26 cellular contexts compared by ENCODE assay signal in the genomic region with DNA sequence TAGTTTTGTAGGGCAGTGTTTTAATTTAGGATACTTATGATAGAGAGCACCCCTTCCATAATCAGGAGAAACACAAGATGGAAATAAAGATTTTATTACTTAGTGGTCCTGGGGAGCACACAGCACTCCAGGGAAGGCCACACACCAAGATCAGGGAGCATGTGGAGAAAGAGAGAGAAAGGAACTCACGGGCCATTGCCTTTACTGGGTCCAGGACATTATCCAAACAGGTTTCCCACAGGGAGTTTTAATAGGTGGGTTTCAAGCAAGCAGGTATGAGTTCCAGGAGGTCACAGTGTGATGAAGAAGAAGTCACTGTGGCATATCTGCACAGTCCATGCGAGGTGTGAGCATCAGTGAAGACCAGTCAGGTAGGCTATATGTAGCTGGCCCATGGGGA. TPM values are rescaled to one million over a fixed set of nuclear protein-coding genes. Genes with fewer than 3 reads are reported as not detected.
DNase-seq lines count a peak whose midpoint lies in the region; ATAC-seq, FAIRE-seq and TF ChIP-seq lines count a peak whose summit lies in the region.
"Had no signal": no experiment of that assay in that cellular context is flagged by ENCODE, and none has a peak within 500 bp of the region (broad histone marks: within the 10 kb centered on the region; RNA-seq: fewer than 3 reads in every experiment).

No MANE protein-coding gene starts in this region.

- H3K4me1 Mint-ChIP-seq in natural killer cell, result peaks cover 44 to 61% of the 10 kb centered on the region in 2 donors
- peaks cover 48 to 62% of the 10 kb centered on the region in 2 donors for H3K4me1 Mint-ChIP-seq in natural killer cell treated with Interleukin-12 subunit alpha and Interleukin-12 subunit beta and Interleukin-15 and Interleukin-18, amount 100 ng/mL, for 72 hours (ENCODE audit: low read depth in 2 of 2)
- peaks cover 54% of the 10 kb centered on the region for H3K4me1 Mint-ChIP-seq in T-helper 17 cell
- H3K4me1 Mint-ChIP-seq in naive B cell, result peaks cover 41 to 61% (median 59%) of the 10 kb centered on the region in 3 donors
- H3K4me1 Mint-ChIP-seq: GM23338 had no signal

- no peak overlapping the region for H3K27ac ChIP-seq in small intestine (ENCODE audit: low read depth in 1 of 2, low read length in 1 of 2)
- H3K27ac ChIP-seq: A549, C4-2B, SK-N-MC had no signal

- H3K27ac Mint-ChIP-seq in natural killer cell, result peak overlapping the region; percentile 33 to 77
- H3K27ac Mint-ChIP-seq in natural killer cell treated with Interleukin-12 subunit alpha and Interleukin-12 subunit beta and Interleukin-15 and Interleukin-18, amount 100 ng/mL, for 72 hours, result no peak overlapping the region
- peak overlapping the region; percentile 71 for H3K27ac Mint-ChIP-seq in T-helper 17 cell
- peak overlapping the region in 5 of 6 donors; percentile 2 to 86 (median 57) for H3K27ac Mint-ChIP-seq in naive B cell
- H3K27ac Mint-ChIP-seq: GM23338, HFFc6 had no signal

- H3K27me3 Mint-ChIP-seq in natural killer cell (ENCODE audit: low read depth in 2 of 2), result no peaks in the 10 kb centered on the region
- no peaks in the 10 kb centered on the region for H3K27me3 Mint-ChIP-seq in natural killer cell treated with Interleukin-12 subunit alpha and Interleukin-12 subunit beta and Interleukin-15 and Interleukin-18, amount 100 ng/mL, for 72 hours
- H3K27me3 Mint-ChIP-seq in T-helper 17 cell, result no peaks in the 10 kb centered on the region
- no peaks in the 10 kb centered on the region for H3K27me3 Mint-ChIP-seq in naive B cell

- H3K36me3 ChIP-seq in small intestine (ENCODE audit: control insufficient read depth in 2 of 2, insufficient read depth in 2 of 2, low read length in 2 of 2), result peaks cover 0 to 2% of the 10 kb centered on the region in 2 donors
- H3K36me3 ChIP-seq: MG63 had no signal

- H3K27me3 ChIP-seq in small intestine (ENCODE audit: control insufficient read depth in 2 of 2, insufficient read depth in 2 of 2, low read length in 2 of 2), result no peaks in the 10 kb centered on the region
- H3K27me3 ChIP-seq: MG63 had no signal

- H3K36me3 Mint-ChIP-seq in natural killer cell, result no peaks in the 10 kb centered on the region
- peaks cover 24% of the 10 kb centered on the region for H3K36me3 Mint-ChIP-seq in natural killer cell treated with Interleukin-12 subunit alpha and Interleukin-12 subunit beta and Interleukin-15 and Interleukin-18, amount 100 ng/mL, for 72 hours
- H3K36me3 Mint-ChIP-seq in T-helper 17 cell (ENCODE audit: low read depth), result peaks cover 12% of the 10 kb centered on the region
- peaks cover 21 to 26% of the 10 kb centered on the region in 2 donors for H3K36me3 Mint-ChIP-seq in naive B cell

- no peak overlapping the region for H3K4me3 ChIP-seq in small intestine (ENCODE audit: low read depth in 1 of 2, low read length in 2 of 2)
- H3K4me3 ChIP-seq: A549, GM23338, MG63, SK-N-MC had no signal

- intact Hi-C loops in natural killer cell (cut with micrococcal nuclease), result no loop called here

- H3K4me1 ChIP-seq in small intestine (ENCODE audit: control insufficient read depth in 2 of 2, insufficient read depth in 1 of 2, low read depth in 1 of 2, low read length in 1 of 2), result peaks cover 0 to 4% of the 10 kb centered on the region in 2 donors

- DNase-seq in natural killer cell, result no peak
- no peak for DNase-seq in natural killer cell treated with Interleukin-12 subunit alpha and Interleukin-12 subunit beta and Interleukin-15 and Interleukin-18, amount 100 ng/mL, for 72 hours (ENCODE audit: low spot score)
- no peak for DNase-seq in T-helper 17 cell
- no peak for DNase-seq in naive B cell
- no peak for DNase-seq in small intestine
- no peak for DNase-seq in activated effector memory CD4-positive, alpha-beta T cell treated with anti-CD3 and anti-CD28 coated beads, Interleukin-2, amount 50 U/mL, for 16 hours
- DNase-seq: Calu3; CD8-positive, alpha-beta memory T cell; DND-41; H9; HFFc6; IMR-90; KG1; MG63; NCI-H1105 treated with DMSO at 0.1 percent for 48 hours; NCI-H2029; NCI-H446; NCI-H524 treated with DMSO at 0.1 percent for 48 hours; NCI-H774; SIG-M5 had no signal

- no peak for FAIRE-seq in small intestine (lab: Jason Lieb, UNC)
- FAIRE-seq: A549, RCC 7860 had no signal

- H3K9me3 ChIP-seq in T-helper 17 cell (ENCODE audit: control insufficient read depth, low read length, poor library complexity, severe bottlenecking) (no peaks in the 10 kb centered on the region), small intestine (ENCODE audit: control insufficient read depth, low read depth) (no peaks in the 10 kb centered on the region)
- H3K9me3 ChIP-seq: A549, MG63 had no signal

- no peaks in the 10 kb centered on the region for H3K9me3 Mint-ChIP-seq in natural killer cell
- no peaks in the 10 kb centered on the region for H3K9me3 Mint-ChIP-seq in natural killer cell treated with Interleukin-12 subunit alpha and Interleukin-12 subunit beta and Interleukin-15 and Interleukin-18, amount 100 ng/mL, for 72 hours
- no peaks in the 10 kb centered on the region for H3K9me3 Mint-ChIP-seq in naive B cell
- H3K9me3 Mint-ChIP-seq: CD8-positive, alpha-beta memory T cell; GM23338; H9; HFFc6 had no signal

- peak overlapping the region; percentile 33 for H3K4me3 Mint-ChIP-seq in natural killer cell
- H3K4me3 Mint-ChIP-seq in natural killer cell treated with Interleukin-12 subunit alpha and Interleukin-12 subunit beta and Interleukin-15 and Interleukin-18, amount 100 ng/mL, for 72 hours, result no peak overlapping the region
- H3K4me3 Mint-ChIP-seq in T-helper 17 cell, result peak overlapping the region; percentile 25
- H3K4me3 Mint-ChIP-seq in naive B cell, result peak overlapping the region in 1 of 8 donors; percentile 29
- H3K4me3 Mint-ChIP-seq: CD8-positive, alpha-beta memory T cell; GM23338; H9; HFFc6 had no signal

- 95 to 98% (median 98%) methylated on average over 2 of the region's 2 CpGs for WGBS in small intestine, 3 donors

- no peak for TF ChIP-seq CTCF in natural killer cell (IDR thresholded peaks at IDR 0.05)

- ATAC-seq in natural killer cell (peak in 1 of 3 donors; percentile 9), T-helper 17 cell (no peak), naive B cell (ENCODE audit: low read depth in 2 of 2) (no peak), GM21723 (IDR thresholded peaks at IDR 0.05; ENCODE audit: unreplicated experiment) (no peak)
- no peak for ATAC-seq in natural killer cell treated with Interleukin-12 subunit alpha and Interleukin-12 subunit beta and Interleukin-15 and Interleukin-18, amount 100 ng/mL, for 72 hours
- ATAC-seq: A549, GM23338 had no signal

RNA-seq across cellular contexts. Expression of gene NFKB1, which starts 46.8 kb away (rescaled TPM):
- total RNA-seq in natural killer cell (100 to 1,000 TPM; 144 to 235 (median 163) TPM), T-helper 17 cell (100 to 1,000 TPM; 251 to 277 TPM)
- total RNA-seq in natural killer cell treated with Interleukin-12 subunit alpha and Interleukin-12 subunit beta and Interleukin-15 and Interleukin-18, amount 100 ng/mL, for 72 hours, result 100 to 1,000 TPM; 108 to 131 TPM
- polyA plus RNA-seq in naive B cell (ENCODE audit: low read depth in 6 of 6) (10 to 100 TPM; 14.5 to 47.4 (median 26.2) TPM), small intestine (10 to 100 TPM; 12.7 to 19.0 (median 16.8) TPM)

Comparison
In these comparisons a context has a peak if more than half of its experiments do, and no peak if none do; other contexts are left out.
1. H3K27ac Mint-ChIP-seq: peak in natural killer cell (2 of 2), T-helper 17 cell (single experiment) and naive B cell (5 of 6); none in natural killer cell treated with Interleukin-12 subunit alpha and Interleukin-12 subunit beta and Interleukin-15 and Interleukin-18, amount 100 ng/mL, for 72 hours (0 of 2).